8 cellular contexts compared by ENCODE assay signal in genomic region chr17:17749025-17749772, GRCh38.
DNase-seq lines count a peak whose midpoint lies in the region; ATAC-seq and TF ChIP-seq lines count a peak whose summit lies in the region.
"Had no signal": no experiment of that assay in that cellular context is flagged by ENCODE, and none has a peak within 500 bp of the region (broad histone marks: within the 10 kb centered on the region; RNA-seq: fewer than 3 reads in every experiment).

No MANE protein-coding gene starts in this region.

- no peaks in the 10 kb centered on the region for H3K9me3 Mint-ChIP-seq in activated T-helper 17 cell treated with anti-CD3 and anti-CD28 coated beads, Interleukin-2, amount 50 U/mL, for 72 hours
- no peaks in the 10 kb centered on the region for H3K9me3 Mint-ChIP-seq in natural killer cell treated with Interleukin-12 subunit alpha and Interleukin-12 subunit beta and Interleukin-15 and Interleukin-18, amount 100 ng/mL, for 72 hours

- peaks cover 22% of the 10 kb centered on the region for H3K4me1 Mint-ChIP-seq in activated T-helper 17 cell treated with anti-CD3 and anti-CD28 coated beads, Interleukin-2, amount 50 U/mL, for 72 hours
- H3K4me1 Mint-ChIP-seq in natural killer cell treated with Interleukin-12 subunit alpha and Interleukin-12 subunit beta and Interleukin-15 and Interleukin-18, amount 100 ng/mL, for 72 hours (ENCODE audit: low read depth in 2 of 2), result peaks cover 41 to 42% of the 10 kb centered on the region in 2 donors

- H3K9me2 ChIP-seq in Loucy (replicated peaks; ENCODE audit: low read depth, low read length), result no peaks in the 10 kb centered on the region

- peaks cover 38% of the 10 kb centered on the region for H4K20me1 ChIP-seq in Loucy (ENCODE audit: insufficient read depth, low read length, poor library complexity, severe bottlenecking)

- no peaks in the 10 kb centered on the region for H3K36me3 Mint-ChIP-seq in activated T-helper 17 cell treated with anti-CD3 and anti-CD28 coated beads, Interleukin-2, amount 50 U/mL, for 72 hours (ENCODE audit: low read depth)
- no peaks in the 10 kb centered on the region for H3K36me3 Mint-ChIP-seq in natural killer cell treated with Interleukin-12 subunit alpha and Interleukin-12 subunit beta and Interleukin-15 and Interleukin-18, amount 100 ng/mL, for 72 hours

- no peak for TF ChIP-seq EP300 in stomach (IDR thresholded peaks at IDR 0.05)

- H3K9ac ChIP-seq in Loucy (ENCODE audit: low read depth, low read length, poor library complexity, severe bottlenecking), result peak overlapping the region; percentile 53

- H2AFZ ChIP-seq in Loucy (ENCODE audit: low read length), result no peak overlapping the region

- ATAC-seq in activated T-helper 17 cell treated with anti-CD3 and anti-CD28 coated beads, Interleukin-2, amount 50 U/mL, for 72 hours (replicated peaks), result no peak
- no peak for ATAC-seq in natural killer cell treated with Interleukin-12 subunit alpha and Interleukin-12 subunit beta and Interleukin-15 and Interleukin-18, amount 100 ng/mL, for 72 hours
- ATAC-seq in HG02870 (IDR thresholded peaks at IDR 0.05; ENCODE audit: unreplicated experiment), result no peak

- H3K4me3 Mint-ChIP-seq in activated T-helper 17 cell treated with anti-CD3 and anti-CD28 coated beads, Interleukin-2, amount 50 U/mL, for 72 hours, result peak overlapping the region; percentile 61
- peak overlapping the region; percentile 70 for H3K4me3 Mint-ChIP-seq in natural killer cell treated with Interleukin-12 subunit alpha and Interleukin-12 subunit beta and Interleukin-15 and Interleukin-18, amount 100 ng/mL, for 72 hours

- intact Hi-C loops in stomach (cut with DNase I; ENCODE audit: low total_unique reads), result no loop called here

- H3K9me3 ChIP-seq in Loucy (ENCODE audit: insufficient read depth, low read depth, low read length), result no peaks in the 10 kb centered on the region
- H3K9me3 ChIP-seq in stomach, result no peaks in the 10 kb centered on the region
- H3K9me3 ChIP-seq: uterus had no signal

- H3K36me3 ChIP-seq in Loucy (ENCODE audit: insufficient read depth, low read length), result no peaks in the 10 kb centered on the region; the same call in 1 of the 2 replicates
- H3K36me3 ChIP-seq in stomach, result peaks cover 0 to 6% (median 0%) of the 10 kb centered on the region in 4 donors
- H3K36me3 ChIP-seq: uterus had no signal

- peaks cover 86% of the 10 kb centered on the region for H3K79me2 ChIP-seq in Loucy (ENCODE audit: insufficient read depth, low read length)

- H3K4me3 ChIP-seq in GM12864 (ENCODE audit: low read depth, low read length) (peak overlapping the region; percentile 53), Loucy (ENCODE audit: low read length, poor library complexity, severe bottlenecking) (peak overlapping the region; percentile 21), stomach (no peak overlapping the region)
- H3K4me3 ChIP-seq: uterus had no signal

- H3K27ac Mint-ChIP-seq in activated T-helper 17 cell treated with anti-CD3 and anti-CD28 coated beads, Interleukin-2, amount 50 U/mL, for 72 hours, result peak overlapping the region; percentile 96
- H3K27ac Mint-ChIP-seq in natural killer cell treated with Interleukin-12 subunit alpha and Interleukin-12 subunit beta and Interleukin-15 and Interleukin-18, amount 100 ng/mL, for 72 hours, result peak overlapping the region; percentile 92 to 98

- TF ChIP-seq POLR2A in stomach (IDR thresholded peaks at IDR 0.05), result no peak

- peak overlapping the region in 2 of 5 donors; percentile 39 to 91 for H3K27ac ChIP-seq in stomach

- H3K27me3 Mint-ChIP-seq in activated T-helper 17 cell treated with anti-CD3 and anti-CD28 coated beads, Interleukin-2, amount 50 U/mL, for 72 hours, result no peaks in the 10 kb centered on the region
- no peaks in the 10 kb centered on the region for H3K27me3 Mint-ChIP-seq in natural killer cell treated with Interleukin-12 subunit alpha and Interleukin-12 subunit beta and Interleukin-15 and Interleukin-18, amount 100 ng/mL, for 72 hours

- H3K27me3 ChIP-seq in Loucy (ENCODE audit: insufficient read depth, low read length, poor library complexity, severe bottlenecking), result no peaks in the 10 kb centered on the region
- no peaks in the 10 kb centered on the region for H3K27me3 ChIP-seq in stomach
- H3K27me3 ChIP-seq: uterus had no signal

- no peaks in the 10 kb centered on the region; the same call in 1 of the 2 replicates for H3F3A ChIP-seq in Loucy (ENCODE audit: low read depth)

- peaks cover 49% of the 10 kb centered on the region for H3K4me1 ChIP-seq in Loucy (ENCODE audit: insufficient read depth, low read length, poor library complexity, severe bottlenecking)
- H3K4me1 ChIP-seq in stomach, result peaks cover 22 to 69% (median 42%) of the 10 kb centered on the region in 4 donors

- WGBS in stomach, 5 donors, result 76 to 89% (median 85%) methylated on average over 16 to 17 of the region's 17 CpGs

- H3K4me2 ChIP-seq in Loucy (ENCODE audit: low read depth, low read length, poor library complexity, severe bottlenecking), result peak overlapping the region; percentile 56

- TF ChIP-seq CTCF in GM12864 (IDR thresholded peaks at IDR 0.05; ENCODE audit: low read depth, low read length, missing control alignments) (peak; percentile 3), Loucy (conservative IDR thresholded peaks at IDR 0.05; ENCODE audit: low read length) (no peak), stomach (IDR thresholded peaks at IDR 0.05) (no peak)

- no peak for DNase-seq in GM12864 (ENCODE audit: low read depth)
- DNase-seq in natural killer cell treated with Interleukin-12 subunit alpha and Interleukin-12 subunit beta and Interleukin-15 and Interleukin-18, amount 100 ng/mL, for 72 hours (ENCODE audit: low spot score), result no peak
- DNase-seq in SHP77 treated with DMSO at 0.1 percent for 48 hours (lab: John Stamatoyannopoulos, UW), result no peak
- no peak for DNase-seq in stomach

Comparison
In these comparisons a context has a peak if more than half of its experiments do, and no peak if none do; other contexts are left out.
1. H3K4me3 ChIP-seq: peak in GM12864 (single experiment) and Loucy (single experiment); none in stomach (0 of 4).